Comparison of ENCODE assay signal across 14 cellular contexts in genomic region chr17:33267279-33267790, GRCh38. TPM values are rescaled to one million over a fixed set of nuclear protein-coding genes. Genes with fewer than 3 reads are reported as not detected.
A peak's percentile ranks its signal among the peaks of the same experiment; 100 is the strongest.
DNase-seq lines count a peak whose midpoint lies in the region; TF ChIP-seq lines count a peak whose summit lies in the region.
"Had no signal": no experiment of that assay in that cellular context is flagged by ENCODE, and none has a peak within 500 bp of the region (broad histone marks: within the 10 kb centered on the region; RNA-seq: fewer than 3 reads in every experiment).

No MANE protein-coding gene starts in this region.

- H3K4me1 ChIP-seq in HEK293 (ENCODE audit: control insufficient read depth, insufficient read depth, low read length) = no peaks in the 10 kb centered on the region

- POLR2A ChIA-PET in HEK293 (lab: Yijun Ruan, JAX) = no interaction called here

- no peaks in the 10 kb centered on the region for H3K9me3 ChIP-seq in HEK293 (ENCODE audit: control insufficient read depth, insufficient read depth, low read depth, low read length)

- no peaks in the 10 kb centered on the region for H3K36me3 ChIP-seq in HEK293 (ENCODE audit: control insufficient read depth in 2 of 2, insufficient read depth in 1 of 2, low read length in 2 of 2)

- H3K36me3 Mint-ChIP-seq in type B pancreatic cell = no peaks in the 10 kb centered on the region
- H3K36me3 Mint-ChIP-seq: natural killer cell treated with Interleukin-12 subunit alpha and Interleukin-12 subunit beta and Interleukin-15 and Interleukin-18, amount 100 ng/mL, for 72 hours had no signal

- peaks cover 58% of the 10 kb centered on the region for H3K27me3 Mint-ChIP-seq in type B pancreatic cell

- H3K4me3 ChIP-seq in HEK293 (ENCODE audit: low read depth, low read length) = no peak overlapping the region
- H3K4me3 ChIP-seq: skin epidermis had no signal

- H3K4me3 Mint-ChIP-seq in type B pancreatic cell = peak overlapping the region; percentile 26
- H3K4me3 Mint-ChIP-seq: natural killer cell treated with Interleukin-12 subunit alpha and Interleukin-12 subunit beta and Interleukin-15 and Interleukin-18, amount 100 ng/mL, for 72 hours had no signal

- peaks cover 16% of the 10 kb centered on the region for H3K4me1 Mint-ChIP-seq in type B pancreatic cell (ENCODE audit: unreplicated experiment)

- peaks cover 4% of the 10 kb centered on the region for H3K9me3 Mint-ChIP-seq in type B pancreatic cell
- H3K9me3 Mint-ChIP-seq: natural killer cell treated with Interleukin-12 subunit alpha and Interleukin-12 subunit beta and Interleukin-15 and Interleukin-18, amount 100 ng/mL, for 72 hours had no signal

- DNase-seq in SW480 (ENCODE audit: low spot score) = peak; percentile 27
- peak; percentile 24 for DNase-seq in fibroblast of the conjunctiva (ENCODE audit: low read depth)
- no peak for DNase-seq in type B pancreatic cell (ENCODE audit: extremely low spot score, unreplicated experiment)
- DNase-seq in NCI-H510A treated with DMSO at 0.1 percent for 48 hours (lab: John Stamatoyannopoulos, UW) = no peak
- DNase-seq in RPMI8226 = no peak
- DNase-seq in NCI-H1930 (lab: John Stamatoyannopoulos, UW) = no peak
- DNase-seq: activated CD4-positive, alpha-beta T cell treated with anti-CD3 and anti-CD28 coated beads for 4 hours; erythroblast; GOT3; NCI-H187 treated with DMSO at 0.1 percent for 48 hours; T-helper 1 cell had no signal

- no peak for TF ChIP-seq CTCF in HEK293 (tag by site-specific recombination; IDR thresholded peaks at IDR 0.05)
- no peak for TF ChIP-seq CTCF in type B pancreatic cell (conservative IDR thresholded peaks at IDR 0.05)

- H3K27ac Mint-ChIP-seq in type B pancreatic cell = peak overlapping the region; percentile 44
- H3K27ac Mint-ChIP-seq: natural killer cell treated with Interleukin-12 subunit alpha and Interleukin-12 subunit beta and Interleukin-15 and Interleukin-18, amount 100 ng/mL, for 72 hours had no signal

- CTCF ChIA-PET in HEK293 (lab: Yijun Ruan, JAX) = no interaction called here

- no peak overlapping the region for H3K27ac ChIP-seq in HEK293 (ENCODE audit: extremely low read depth, low read depth, low read length)
- H3K27ac ChIP-seq: skin epidermis had no signal

TF ChIP-seq in HEK293, 187 proteins besides CTCF, POLR2A, EP300 and RAD21:
- TF ChIP-seq ZBTB21 (tag by site-specific recombination; IDR thresholded peaks at IDR 0.05) (peak; percentile 44; the same call in 1 of the 2 replicates), ZNF558 (tag by site-specific recombination; IDR thresholded peaks at IDR 0.05) (no peak), ZNF148 (tag by site-specific recombination; IDR thresholded peaks at IDR 0.05; ENCODE audit: borderline replicate concordance) (no peak), FEZF1 (tag by site-specific recombination; IDR thresholded peaks at IDR 0.05) (no peak), ZFP3 (tag by site-specific recombination; IDR thresholded peaks at IDR 0.05; ENCODE audit: low read depth) (no peak), ZNF629 (tag by site-specific recombination; IDR thresholded peaks at IDR 0.05) (peak; percentile 40; the same call in 1 of the 2 replicates), ZNF416 (tag by site-specific recombination; IDR thresholded peaks at IDR 0.05) (no peak), ZNF501 (tag by site-specific recombination; IDR thresholded peaks at IDR 0.05) (no peak), ZNF184 (tag by site-specific recombination; IDR thresholded peaks at IDR 0.05) (peak; percentile 50; the same call in 1 of the 2 replicates)

RNA-seq across cellular contexts. Expression of gene ASIC2, which starts 25.8 kb away (rescaled TPM):
- total RNA-seq in type B pancreatic cell (ENCODE audit: low replicate concordance) = 2.2 and 3.4 TPM in 2 replicates
- total RNA-seq: natural killer cell treated with Interleukin-12 subunit alpha and Interleukin-12 subunit beta and Interleukin-15 and Interleukin-18, amount 100 ng/mL, for 72 hours had no signal

Comparison
In these comparisons a context has a peak if more than half of its experiments do, and no peak if none do; other contexts are left out.
1. DNase-seq: peak in SW480 (single experiment) and fibroblast of the conjunctiva (single experiment); none in type B pancreatic cell (single experiment), NCI-H510A treated with DMSO at 0.1 percent for 48 hours (single experiment), RPMI8226 (single experiment) and NCI-H1930 (0 of 2).